ENCODE assay signal across 1 cellular context in genomic region chr1:49229555-49229954, GRCh38.
TF ChIP-seq lines count a peak whose summit lies in the region.

No MANE protein-coding gene starts in this region.

TF ChIP-seq in GM23338, 12 proteins besides CTCF, POLR2A, EP300 and RAD21 (continued from another document):
- no peak for TF ChIP-seq REST (IDR thresholded peaks at IDR 0.05; ENCODE audit: unreplicated experiment)
- no peak for TF ChIP-seq EZH2 (IDR thresholded peaks at IDR 0.05; ENCODE audit: low read depth, unreplicated experiment)
- TF ChIP-seq ZNF331 (CRISPR knock-in tag; IDR thresholded peaks at IDR 0.05; ENCODE audit: low read depth) = no peak
- no peak for TF ChIP-seq POLR2AphosphoS5 (IDR thresholded peaks at IDR 0.05; ENCODE audit: low read depth)
- TF ChIP-seq NANOG (IDR thresholded peaks at IDR 0.05; ENCODE audit: borderline replicate concordance) = no peak
- TF ChIP-seq ZNF114 (CRISPR knock-in tag; IDR thresholded peaks at IDR 0.05) = no peak
- TF ChIP-seq, protein P1, sequence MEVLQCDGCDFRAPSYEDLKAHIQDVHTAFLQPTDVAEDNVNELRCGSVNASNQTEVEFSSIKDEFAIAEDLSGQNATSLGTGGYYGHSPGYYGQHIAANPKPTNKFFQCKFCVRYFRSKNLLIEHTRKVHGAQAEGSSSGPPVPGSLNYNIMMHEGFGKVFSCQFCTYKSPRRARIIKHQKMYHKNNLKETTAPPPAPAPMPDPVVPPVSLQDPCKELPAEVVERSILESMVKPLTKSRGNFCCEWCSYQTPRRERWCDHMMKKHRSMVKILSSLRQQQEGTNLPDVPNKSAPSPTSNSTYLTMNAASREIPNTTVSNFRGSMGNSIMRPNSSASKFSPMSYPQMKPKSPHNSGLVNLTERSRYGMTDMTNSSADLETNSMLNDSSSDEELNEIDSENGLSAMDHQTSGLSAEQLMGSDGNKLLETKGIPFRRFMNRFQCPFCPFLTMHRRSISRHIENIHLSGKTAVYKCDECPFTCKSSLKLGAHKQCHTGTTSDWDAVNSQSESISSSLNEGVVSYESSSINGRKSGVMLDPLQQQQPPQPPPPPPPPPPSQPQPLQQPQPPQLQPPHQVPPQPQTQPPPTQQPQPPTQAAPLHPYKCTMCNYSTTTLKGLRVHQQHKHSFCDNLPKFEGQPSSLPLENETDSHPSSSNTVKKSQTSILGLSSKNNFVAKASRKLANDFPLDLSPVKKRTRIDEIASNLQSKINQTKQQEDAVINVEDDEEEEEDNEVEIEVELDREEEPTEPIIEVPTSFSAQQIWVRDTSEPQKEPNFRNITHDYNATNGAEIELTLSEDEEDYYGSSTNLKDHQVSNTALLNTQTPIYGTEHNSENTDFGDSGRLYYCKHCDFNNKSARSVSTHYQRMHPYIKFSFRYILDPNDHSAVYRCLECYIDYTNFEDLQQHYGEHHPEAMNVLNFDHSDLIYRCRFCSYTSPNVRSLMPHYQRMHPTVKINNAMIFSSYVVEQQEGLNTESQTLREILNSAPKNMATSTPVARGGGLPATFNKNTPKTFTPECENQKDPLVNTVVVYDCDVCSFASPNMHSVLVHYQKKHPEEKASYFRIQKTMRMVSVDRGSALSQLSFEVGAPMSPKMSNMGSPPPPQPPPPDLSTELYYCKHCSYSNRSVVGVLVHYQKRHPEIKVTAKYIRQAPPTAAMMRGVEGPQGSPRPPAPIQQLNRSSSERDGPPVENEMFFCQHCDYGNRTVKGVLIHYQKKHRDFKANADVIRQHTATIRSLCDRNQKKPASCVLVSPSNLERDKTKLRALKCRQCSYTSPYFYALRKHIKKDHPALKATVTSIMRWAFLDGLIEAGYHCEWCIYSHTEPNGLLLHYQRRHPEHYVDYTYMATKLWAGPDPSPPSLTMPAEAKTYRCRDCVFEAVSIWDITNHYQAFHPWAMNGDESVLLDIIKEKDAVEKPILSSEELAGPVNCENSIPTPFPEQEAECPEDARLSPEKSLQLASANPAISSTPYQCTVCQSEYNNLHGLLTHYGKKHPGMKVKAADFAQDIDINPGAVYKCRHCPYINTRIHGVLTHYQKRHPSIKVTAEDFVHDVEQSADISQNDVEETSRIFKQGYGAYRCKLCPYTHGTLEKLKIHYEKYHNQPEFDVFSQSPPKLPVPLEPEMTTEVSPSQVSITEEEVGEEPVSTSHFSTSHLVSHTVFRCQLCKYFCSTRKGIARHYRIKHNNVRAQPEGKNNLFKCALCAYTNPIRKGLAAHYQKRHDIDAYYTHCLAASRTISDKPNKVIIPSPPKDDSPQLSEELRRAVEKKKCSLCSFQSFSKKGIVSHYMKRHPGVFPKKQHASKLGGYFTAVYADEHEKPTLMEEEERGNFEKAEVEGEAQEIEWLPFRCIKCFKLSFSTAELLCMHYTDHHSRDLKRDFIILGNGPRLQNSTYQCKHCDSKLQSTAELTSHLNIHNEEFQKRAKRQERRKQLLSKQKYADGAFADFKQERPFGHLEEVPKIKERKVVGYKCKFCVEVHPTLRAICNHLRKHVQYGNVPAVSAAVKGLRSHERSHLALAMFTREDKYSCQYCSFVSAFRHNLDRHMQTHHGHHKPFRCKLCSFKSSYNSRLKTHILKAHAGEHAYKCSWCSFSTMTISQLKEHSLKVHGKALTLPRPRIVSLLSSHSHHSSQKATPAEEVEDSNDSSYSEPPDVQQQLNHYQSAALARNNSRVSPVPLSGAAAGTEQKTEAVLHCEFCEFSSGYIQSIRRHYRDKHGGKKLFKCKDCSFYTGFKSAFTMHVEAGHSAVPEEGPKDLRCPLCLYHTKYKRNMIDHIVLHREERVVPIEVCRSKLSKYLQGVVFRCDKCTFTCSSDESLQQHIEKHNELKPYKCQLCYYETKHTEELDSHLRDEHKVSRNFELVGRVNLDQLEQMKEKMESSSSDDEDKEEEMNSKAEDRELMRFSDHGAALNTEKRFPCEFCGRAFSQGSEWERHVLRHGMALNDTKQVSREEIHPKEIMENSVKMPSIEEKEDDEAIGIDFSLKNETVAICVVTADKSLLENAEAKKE (CRISPR knock-in tag; IDR thresholded peaks at IDR 0.05) = no peak
- TF ChIP-seq STAT1 (IDR thresholded peaks at IDR 0.05; ENCODE audit: unreplicated experiment) = no peak
- no peak for TF ChIP-seq CREB1 (CRISPR knock-in tag; IDR thresholded peaks at IDR 0.05; ENCODE audit: low read depth)
- TF ChIP-seq EZH2phosphoT487 (IDR thresholded peaks at IDR 0.05; ENCODE audit: unreplicated experiment) = no peak
- TF ChIP-seq ETS1 (IDR thresholded peaks at IDR 0.05) = no peak
TF ChIP-seq in GM23338: peak in this region for 0.
